ENCODE assay signal across 2 cellular contexts in the genomic region with DNA sequence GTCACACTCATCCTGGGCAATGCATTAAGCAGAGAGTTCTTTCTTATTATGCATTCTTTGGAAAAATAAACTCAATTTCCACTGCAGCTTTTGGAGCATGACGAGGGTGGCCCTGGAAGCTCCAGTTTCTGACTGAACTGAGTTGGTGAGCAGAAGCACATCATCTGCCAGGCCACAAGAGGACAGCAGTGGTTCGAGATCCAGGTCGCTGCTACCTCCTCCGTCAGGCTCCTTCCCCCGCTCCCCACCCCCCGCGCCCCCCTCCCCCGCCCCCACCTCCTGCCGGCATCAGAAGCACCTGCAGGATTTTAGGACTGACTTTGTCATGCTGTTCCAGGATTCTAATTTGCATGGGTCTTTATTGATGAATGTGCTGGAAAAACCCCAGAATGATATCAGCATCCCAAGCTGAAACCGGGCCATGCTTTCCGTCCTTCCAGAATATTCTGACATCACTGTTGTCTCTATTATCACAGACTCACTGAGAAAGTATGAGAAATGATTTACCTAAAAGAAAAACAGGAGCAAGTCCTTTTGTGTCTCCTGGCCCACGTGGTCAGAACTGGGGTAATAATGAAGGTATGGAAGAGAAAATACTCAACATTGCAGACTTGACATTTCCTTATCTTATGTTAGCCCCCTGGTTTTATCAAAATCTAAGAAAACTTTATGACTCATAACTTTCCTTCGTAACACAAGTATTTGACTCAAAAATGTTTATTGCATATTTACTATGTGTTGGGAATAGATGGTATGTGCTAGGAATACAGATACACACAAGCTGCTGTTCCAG.
TF ChIP-seq lines count a peak whose summit lies in the region.

No MANE protein-coding gene starts in this region.

TF ChIP-seq in GM23338, 12 proteins besides CTCF, POLR2A, EP300 and RAD21 (continues in another document):
- TF ChIP-seq, protein P1, sequence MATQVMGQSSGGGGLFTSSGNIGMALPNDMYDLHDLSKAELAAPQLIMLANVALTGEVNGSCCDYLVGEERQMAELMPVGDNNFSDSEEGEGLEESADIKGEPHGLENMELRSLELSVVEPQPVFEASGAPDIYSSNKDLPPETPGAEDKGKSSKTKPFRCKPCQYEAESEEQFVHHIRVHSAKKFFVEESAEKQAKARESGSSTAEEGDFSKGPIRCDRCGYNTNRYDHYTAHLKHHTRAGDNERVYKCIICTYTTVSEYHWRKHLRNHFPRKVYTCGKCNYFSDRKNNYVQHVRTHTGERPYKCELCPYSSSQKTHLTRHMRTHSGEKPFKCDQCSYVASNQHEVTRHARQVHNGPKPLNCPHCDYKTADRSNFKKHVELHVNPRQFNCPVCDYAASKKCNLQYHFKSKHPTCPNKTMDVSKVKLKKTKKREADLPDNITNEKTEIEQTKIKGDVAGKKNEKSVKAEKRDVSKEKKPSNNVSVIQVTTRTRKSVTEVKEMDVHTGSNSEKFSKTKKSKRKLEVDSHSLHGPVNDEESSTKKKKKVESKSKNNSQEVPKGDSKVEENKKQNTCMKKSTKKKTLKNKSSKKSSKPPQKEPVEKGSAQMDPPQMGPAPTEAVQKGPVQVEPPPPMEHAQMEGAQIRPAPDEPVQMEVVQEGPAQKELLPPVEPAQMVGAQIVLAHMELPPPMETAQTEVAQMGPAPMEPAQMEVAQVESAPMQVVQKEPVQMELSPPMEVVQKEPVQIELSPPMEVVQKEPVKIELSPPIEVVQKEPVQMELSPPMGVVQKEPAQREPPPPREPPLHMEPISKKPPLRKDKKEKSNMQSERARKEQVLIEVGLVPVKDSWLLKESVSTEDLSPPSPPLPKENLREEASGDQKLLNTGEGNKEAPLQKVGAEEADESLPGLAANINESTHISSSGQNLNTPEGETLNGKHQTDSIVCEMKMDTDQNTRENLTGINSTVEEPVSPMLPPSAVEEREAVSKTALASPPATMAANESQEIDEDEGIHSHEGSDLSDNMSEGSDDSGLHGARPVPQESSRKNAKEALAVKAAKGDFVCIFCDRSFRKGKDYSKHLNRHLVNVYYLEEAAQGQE (IDR thresholded peaks at IDR 0.05; ENCODE audit: unreplicated experiment) = no peak
- TF ChIP-seq JUNB (IDR thresholded peaks at IDR 0.05; ENCODE audit: unreplicated experiment) (no peak), EZH2phosphoT487 (IDR thresholded peaks at IDR 0.05; ENCODE audit: unreplicated experiment) (no peak), ZNF114 (CRISPR knock-in tag; IDR thresholded peaks at IDR 0.05) (no peak), NANOG (IDR thresholded peaks at IDR 0.05; ENCODE audit: borderline replicate concordance) (no peak)
- TF ChIP-seq, protein P2, sequence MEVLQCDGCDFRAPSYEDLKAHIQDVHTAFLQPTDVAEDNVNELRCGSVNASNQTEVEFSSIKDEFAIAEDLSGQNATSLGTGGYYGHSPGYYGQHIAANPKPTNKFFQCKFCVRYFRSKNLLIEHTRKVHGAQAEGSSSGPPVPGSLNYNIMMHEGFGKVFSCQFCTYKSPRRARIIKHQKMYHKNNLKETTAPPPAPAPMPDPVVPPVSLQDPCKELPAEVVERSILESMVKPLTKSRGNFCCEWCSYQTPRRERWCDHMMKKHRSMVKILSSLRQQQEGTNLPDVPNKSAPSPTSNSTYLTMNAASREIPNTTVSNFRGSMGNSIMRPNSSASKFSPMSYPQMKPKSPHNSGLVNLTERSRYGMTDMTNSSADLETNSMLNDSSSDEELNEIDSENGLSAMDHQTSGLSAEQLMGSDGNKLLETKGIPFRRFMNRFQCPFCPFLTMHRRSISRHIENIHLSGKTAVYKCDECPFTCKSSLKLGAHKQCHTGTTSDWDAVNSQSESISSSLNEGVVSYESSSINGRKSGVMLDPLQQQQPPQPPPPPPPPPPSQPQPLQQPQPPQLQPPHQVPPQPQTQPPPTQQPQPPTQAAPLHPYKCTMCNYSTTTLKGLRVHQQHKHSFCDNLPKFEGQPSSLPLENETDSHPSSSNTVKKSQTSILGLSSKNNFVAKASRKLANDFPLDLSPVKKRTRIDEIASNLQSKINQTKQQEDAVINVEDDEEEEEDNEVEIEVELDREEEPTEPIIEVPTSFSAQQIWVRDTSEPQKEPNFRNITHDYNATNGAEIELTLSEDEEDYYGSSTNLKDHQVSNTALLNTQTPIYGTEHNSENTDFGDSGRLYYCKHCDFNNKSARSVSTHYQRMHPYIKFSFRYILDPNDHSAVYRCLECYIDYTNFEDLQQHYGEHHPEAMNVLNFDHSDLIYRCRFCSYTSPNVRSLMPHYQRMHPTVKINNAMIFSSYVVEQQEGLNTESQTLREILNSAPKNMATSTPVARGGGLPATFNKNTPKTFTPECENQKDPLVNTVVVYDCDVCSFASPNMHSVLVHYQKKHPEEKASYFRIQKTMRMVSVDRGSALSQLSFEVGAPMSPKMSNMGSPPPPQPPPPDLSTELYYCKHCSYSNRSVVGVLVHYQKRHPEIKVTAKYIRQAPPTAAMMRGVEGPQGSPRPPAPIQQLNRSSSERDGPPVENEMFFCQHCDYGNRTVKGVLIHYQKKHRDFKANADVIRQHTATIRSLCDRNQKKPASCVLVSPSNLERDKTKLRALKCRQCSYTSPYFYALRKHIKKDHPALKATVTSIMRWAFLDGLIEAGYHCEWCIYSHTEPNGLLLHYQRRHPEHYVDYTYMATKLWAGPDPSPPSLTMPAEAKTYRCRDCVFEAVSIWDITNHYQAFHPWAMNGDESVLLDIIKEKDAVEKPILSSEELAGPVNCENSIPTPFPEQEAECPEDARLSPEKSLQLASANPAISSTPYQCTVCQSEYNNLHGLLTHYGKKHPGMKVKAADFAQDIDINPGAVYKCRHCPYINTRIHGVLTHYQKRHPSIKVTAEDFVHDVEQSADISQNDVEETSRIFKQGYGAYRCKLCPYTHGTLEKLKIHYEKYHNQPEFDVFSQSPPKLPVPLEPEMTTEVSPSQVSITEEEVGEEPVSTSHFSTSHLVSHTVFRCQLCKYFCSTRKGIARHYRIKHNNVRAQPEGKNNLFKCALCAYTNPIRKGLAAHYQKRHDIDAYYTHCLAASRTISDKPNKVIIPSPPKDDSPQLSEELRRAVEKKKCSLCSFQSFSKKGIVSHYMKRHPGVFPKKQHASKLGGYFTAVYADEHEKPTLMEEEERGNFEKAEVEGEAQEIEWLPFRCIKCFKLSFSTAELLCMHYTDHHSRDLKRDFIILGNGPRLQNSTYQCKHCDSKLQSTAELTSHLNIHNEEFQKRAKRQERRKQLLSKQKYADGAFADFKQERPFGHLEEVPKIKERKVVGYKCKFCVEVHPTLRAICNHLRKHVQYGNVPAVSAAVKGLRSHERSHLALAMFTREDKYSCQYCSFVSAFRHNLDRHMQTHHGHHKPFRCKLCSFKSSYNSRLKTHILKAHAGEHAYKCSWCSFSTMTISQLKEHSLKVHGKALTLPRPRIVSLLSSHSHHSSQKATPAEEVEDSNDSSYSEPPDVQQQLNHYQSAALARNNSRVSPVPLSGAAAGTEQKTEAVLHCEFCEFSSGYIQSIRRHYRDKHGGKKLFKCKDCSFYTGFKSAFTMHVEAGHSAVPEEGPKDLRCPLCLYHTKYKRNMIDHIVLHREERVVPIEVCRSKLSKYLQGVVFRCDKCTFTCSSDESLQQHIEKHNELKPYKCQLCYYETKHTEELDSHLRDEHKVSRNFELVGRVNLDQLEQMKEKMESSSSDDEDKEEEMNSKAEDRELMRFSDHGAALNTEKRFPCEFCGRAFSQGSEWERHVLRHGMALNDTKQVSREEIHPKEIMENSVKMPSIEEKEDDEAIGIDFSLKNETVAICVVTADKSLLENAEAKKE (CRISPR knock-in tag; IDR thresholded peaks at IDR 0.05) = no peak
- TF ChIP-seq, protein P3, sequence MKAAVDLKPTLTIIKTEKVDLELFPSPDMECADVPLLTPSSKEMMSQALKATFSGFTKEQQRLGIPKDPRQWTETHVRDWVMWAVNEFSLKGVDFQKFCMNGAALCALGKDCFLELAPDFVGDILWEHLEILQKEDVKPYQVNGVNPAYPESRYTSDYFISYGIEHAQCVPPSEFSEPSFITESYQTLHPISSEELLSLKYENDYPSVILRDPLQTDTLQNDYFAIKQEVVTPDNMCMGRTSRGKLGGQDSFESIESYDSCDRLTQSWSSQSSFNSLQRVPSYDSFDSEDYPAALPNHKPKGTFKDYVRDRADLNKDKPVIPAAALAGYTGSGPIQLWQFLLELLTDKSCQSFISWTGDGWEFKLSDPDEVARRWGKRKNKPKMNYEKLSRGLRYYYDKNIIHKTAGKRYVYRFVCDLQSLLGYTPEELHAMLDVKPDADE (IDR thresholded peaks at IDR 0.05) = no peak

TF ChIP-seq in SK-N-SH, 30 proteins besides CTCF, POLR2A, EP300 and RAD21 (continued from another document):
- TF ChIP-seq, protein P1 (IDR thresholded peaks at IDR 0.05; ENCODE audit: low read depth, low read length) = no peak
- TF ChIP-seq FOXM1 (IDR thresholded peaks at IDR 0.05; ENCODE audit: low read depth) (no peak), MXI1 (IDR thresholded peaks at IDR 0.05; ENCODE audit: low read depth, low read length) (no peak), FOXJ3 (CRISPR knock-in tag; IDR thresholded peaks at IDR 0.05) (no peak), POLR2AphosphoS5 (IDR thresholded peaks at IDR 0.05; ENCODE audit: low read depth, low read length) (no peak)
